ENCODE assay signal across 1 cellular context in the genomic region with DNA sequence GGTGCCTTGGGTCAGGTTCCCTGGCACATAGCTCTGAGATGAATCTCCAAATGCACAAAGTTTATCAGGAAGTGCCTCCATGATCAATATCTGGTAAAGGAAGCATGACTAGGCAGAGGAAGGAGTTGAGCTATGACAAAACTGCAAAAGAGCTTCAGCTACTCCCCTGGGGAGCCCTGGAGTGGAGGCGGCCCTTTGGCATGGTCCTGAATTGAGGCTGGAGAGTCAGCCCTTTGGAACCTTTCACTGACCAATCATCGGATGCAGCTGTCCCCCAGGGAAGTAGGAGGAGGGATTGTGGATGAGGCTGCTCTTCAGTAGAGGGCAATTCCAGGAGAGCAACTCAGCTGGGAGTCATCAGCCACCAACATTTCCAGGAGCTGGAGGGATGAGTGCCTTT.
TF ChIP-seq lines count a peak whose summit lies in the region.

No MANE protein-coding gene starts in this region.

TF ChIP-seq in GM23338, 12 proteins besides CTCF, POLR2A, EP300 and RAD21 (continued from another document):
- TF ChIP-seq, protein P1, sequence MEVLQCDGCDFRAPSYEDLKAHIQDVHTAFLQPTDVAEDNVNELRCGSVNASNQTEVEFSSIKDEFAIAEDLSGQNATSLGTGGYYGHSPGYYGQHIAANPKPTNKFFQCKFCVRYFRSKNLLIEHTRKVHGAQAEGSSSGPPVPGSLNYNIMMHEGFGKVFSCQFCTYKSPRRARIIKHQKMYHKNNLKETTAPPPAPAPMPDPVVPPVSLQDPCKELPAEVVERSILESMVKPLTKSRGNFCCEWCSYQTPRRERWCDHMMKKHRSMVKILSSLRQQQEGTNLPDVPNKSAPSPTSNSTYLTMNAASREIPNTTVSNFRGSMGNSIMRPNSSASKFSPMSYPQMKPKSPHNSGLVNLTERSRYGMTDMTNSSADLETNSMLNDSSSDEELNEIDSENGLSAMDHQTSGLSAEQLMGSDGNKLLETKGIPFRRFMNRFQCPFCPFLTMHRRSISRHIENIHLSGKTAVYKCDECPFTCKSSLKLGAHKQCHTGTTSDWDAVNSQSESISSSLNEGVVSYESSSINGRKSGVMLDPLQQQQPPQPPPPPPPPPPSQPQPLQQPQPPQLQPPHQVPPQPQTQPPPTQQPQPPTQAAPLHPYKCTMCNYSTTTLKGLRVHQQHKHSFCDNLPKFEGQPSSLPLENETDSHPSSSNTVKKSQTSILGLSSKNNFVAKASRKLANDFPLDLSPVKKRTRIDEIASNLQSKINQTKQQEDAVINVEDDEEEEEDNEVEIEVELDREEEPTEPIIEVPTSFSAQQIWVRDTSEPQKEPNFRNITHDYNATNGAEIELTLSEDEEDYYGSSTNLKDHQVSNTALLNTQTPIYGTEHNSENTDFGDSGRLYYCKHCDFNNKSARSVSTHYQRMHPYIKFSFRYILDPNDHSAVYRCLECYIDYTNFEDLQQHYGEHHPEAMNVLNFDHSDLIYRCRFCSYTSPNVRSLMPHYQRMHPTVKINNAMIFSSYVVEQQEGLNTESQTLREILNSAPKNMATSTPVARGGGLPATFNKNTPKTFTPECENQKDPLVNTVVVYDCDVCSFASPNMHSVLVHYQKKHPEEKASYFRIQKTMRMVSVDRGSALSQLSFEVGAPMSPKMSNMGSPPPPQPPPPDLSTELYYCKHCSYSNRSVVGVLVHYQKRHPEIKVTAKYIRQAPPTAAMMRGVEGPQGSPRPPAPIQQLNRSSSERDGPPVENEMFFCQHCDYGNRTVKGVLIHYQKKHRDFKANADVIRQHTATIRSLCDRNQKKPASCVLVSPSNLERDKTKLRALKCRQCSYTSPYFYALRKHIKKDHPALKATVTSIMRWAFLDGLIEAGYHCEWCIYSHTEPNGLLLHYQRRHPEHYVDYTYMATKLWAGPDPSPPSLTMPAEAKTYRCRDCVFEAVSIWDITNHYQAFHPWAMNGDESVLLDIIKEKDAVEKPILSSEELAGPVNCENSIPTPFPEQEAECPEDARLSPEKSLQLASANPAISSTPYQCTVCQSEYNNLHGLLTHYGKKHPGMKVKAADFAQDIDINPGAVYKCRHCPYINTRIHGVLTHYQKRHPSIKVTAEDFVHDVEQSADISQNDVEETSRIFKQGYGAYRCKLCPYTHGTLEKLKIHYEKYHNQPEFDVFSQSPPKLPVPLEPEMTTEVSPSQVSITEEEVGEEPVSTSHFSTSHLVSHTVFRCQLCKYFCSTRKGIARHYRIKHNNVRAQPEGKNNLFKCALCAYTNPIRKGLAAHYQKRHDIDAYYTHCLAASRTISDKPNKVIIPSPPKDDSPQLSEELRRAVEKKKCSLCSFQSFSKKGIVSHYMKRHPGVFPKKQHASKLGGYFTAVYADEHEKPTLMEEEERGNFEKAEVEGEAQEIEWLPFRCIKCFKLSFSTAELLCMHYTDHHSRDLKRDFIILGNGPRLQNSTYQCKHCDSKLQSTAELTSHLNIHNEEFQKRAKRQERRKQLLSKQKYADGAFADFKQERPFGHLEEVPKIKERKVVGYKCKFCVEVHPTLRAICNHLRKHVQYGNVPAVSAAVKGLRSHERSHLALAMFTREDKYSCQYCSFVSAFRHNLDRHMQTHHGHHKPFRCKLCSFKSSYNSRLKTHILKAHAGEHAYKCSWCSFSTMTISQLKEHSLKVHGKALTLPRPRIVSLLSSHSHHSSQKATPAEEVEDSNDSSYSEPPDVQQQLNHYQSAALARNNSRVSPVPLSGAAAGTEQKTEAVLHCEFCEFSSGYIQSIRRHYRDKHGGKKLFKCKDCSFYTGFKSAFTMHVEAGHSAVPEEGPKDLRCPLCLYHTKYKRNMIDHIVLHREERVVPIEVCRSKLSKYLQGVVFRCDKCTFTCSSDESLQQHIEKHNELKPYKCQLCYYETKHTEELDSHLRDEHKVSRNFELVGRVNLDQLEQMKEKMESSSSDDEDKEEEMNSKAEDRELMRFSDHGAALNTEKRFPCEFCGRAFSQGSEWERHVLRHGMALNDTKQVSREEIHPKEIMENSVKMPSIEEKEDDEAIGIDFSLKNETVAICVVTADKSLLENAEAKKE (CRISPR knock-in tag; IDR thresholded peaks at IDR 0.05) = no peak
- TF ChIP-seq EZH2phosphoT487 (IDR thresholded peaks at IDR 0.05; ENCODE audit: unreplicated experiment) = no peak
- TF ChIP-seq, protein P2, sequence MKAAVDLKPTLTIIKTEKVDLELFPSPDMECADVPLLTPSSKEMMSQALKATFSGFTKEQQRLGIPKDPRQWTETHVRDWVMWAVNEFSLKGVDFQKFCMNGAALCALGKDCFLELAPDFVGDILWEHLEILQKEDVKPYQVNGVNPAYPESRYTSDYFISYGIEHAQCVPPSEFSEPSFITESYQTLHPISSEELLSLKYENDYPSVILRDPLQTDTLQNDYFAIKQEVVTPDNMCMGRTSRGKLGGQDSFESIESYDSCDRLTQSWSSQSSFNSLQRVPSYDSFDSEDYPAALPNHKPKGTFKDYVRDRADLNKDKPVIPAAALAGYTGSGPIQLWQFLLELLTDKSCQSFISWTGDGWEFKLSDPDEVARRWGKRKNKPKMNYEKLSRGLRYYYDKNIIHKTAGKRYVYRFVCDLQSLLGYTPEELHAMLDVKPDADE (IDR thresholded peaks at IDR 0.05) = no peak
- TF ChIP-seq POLR2AphosphoS5 (IDR thresholded peaks at IDR 0.05; ENCODE audit: low read depth) = no peak
- no peak for TF ChIP-seq CREB1 (CRISPR knock-in tag; IDR thresholded peaks at IDR 0.05; ENCODE audit: low read depth)
- no peak for TF ChIP-seq ZNF114 (CRISPR knock-in tag; IDR thresholded peaks at IDR 0.05)
- no peak for TF ChIP-seq NANOG (IDR thresholded peaks at IDR 0.05; ENCODE audit: borderline replicate concordance)
- no peak for TF ChIP-seq STAT1 (IDR thresholded peaks at IDR 0.05; ENCODE audit: unreplicated experiment)
- no peak for TF ChIP-seq ZNF331 (CRISPR knock-in tag; IDR thresholded peaks at IDR 0.05; ENCODE audit: low read depth)
- TF ChIP-seq EZH2 (IDR thresholded peaks at IDR 0.05; ENCODE audit: low read depth, unreplicated experiment) = no peak
